In the genomic region with DNA sequence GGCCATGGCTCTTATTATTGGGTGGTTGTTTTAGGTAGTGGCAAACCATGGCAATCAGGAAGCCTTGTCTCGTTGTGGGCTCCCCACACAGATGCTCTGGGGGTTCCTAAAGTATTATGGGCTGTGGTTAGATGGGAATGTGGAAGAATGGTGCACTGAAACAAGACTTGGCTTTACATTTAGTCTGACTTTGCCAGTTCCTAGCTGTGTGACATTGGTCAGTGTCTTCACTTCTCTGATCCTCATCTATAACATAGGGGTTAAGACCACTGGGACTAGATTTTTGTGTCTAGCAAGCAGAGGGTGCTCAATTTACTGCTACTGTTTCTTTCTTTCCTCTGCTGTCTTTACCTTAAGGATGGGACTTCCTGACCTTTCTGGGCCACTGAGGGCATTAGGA, we compare ENCODE assay signal across 20 cellular contexts.
"Had no signal": no experiment of that assay in that cellular context is flagged by ENCODE, and none has a peak within 500 bp of the region (broad histone marks: within the 10 kb centered on the region; RNA-seq: fewer than 3 reads in every experiment).

No MANE protein-coding gene starts in this region.

- DNase-seq: KBM-7, NCI-H1092, NCI-H1105 treated with DMSO at 0.1 percent for 48 hours, NCI-H1417 treated with DMSO at 0.1 percent for 48 hours, NCI-H146, NCI-H1694 treated with DMSO at 0.1 percent for 48 hours, NCI-H1930, NCI-H2081, NCI-H2107, NCI-H2227 treated with DMSO at 0.1 percent for 48 hours, NCI-H524 treated with DMSO at 0.1 percent for 48 hours, NCI-H69, NCI-H774, Right ventricle myocardium superior, RPMI8226, SIG-M5 had no signal

- H3K27ac ChIP-seq: HL-60, SJSA1, SK-N-MC had no signal

- H3K27me3 ChIP-seq: SJSA1 had no signal

- H3K27ac Mint-ChIP-seq: IgD-negative memory B cell had no signal

- H3K4me3 ChIP-seq: SJSA1, SK-N-MC had no signal
